22 cellular contexts compared by ENCODE assay signal in genomic region chr12:130705174-130705880, GRCh38. TPM values are rescaled to one million over a fixed set of nuclear protein-coding genes. Genes with fewer than 3 reads are reported as not detected.
A peak's percentile ranks its signal among the peaks of the same experiment; 100 is the strongest.
DNase-seq lines count a peak whose midpoint lies in the region; ATAC-seq and TF ChIP-seq lines count a peak whose summit lies in the region.
"Had no signal": no experiment of that assay in that cellular context is flagged by ENCODE, and none has a peak within 500 bp of the region (broad histone marks: within the 10 kb centered on the region; RNA-seq: fewer than 3 reads in every experiment).

No MANE protein-coding gene starts in this region.

- H2BK5ac ChIP-seq in H9 (ENCODE audit: insufficient read length, low read length) = no peak overlapping the region

- no peak overlapping the region for H2BK20ac ChIP-seq in H9 (ENCODE audit: low read depth, low read length, poor library complexity, severe bottlenecking)

- DNase-seq in H9 = peak; percentile 34
- DNase-seq in ecto neural progenitor cell (ENCODE audit: low spot score) = peak; percentile 44
- peak; percentile 80 for DNase-seq in mesenteric fat pad (ENCODE audit: low spot score)
- peak; percentile 58 for DNase-seq in posterior vena cava (ENCODE audit: low spot score)
- no peak for DNase-seq in ureter (ENCODE audit: low spot score)
- no peak for DNase-seq in T-helper 17 cell
- DNase-seq: Calu3; CD8-positive, alpha-beta memory T cell; DMS153; HFFc6; Kasumi-1; NCI-H1417; NCI-H1694 treated with DMSO at 0.1 percent for 48 hours; NCI-H2081 treated with DMSO at 0.1 percent for 48 hours; NCI-H2171 treated with DMSO at 0.1 percent for 48 hours; NCI-H524 treated with DMSO at 0.1 percent for 48 hours; NCI-H82; OCI-M1 had no signal

- no peak for ATAC-seq in T-helper 17 cell
- no peak for ATAC-seq in GM21825 (IDR thresholded peaks at IDR 0.05; ENCODE audit: unreplicated experiment)
- ATAC-seq: Right ventricle myocardium inferior had no signal

- peak overlapping the region; percentile 34; the same call in 1 of the 2 replicates for H3K14ac ChIP-seq in H9 (ENCODE audit: insufficient read depth, low read length)

- no peak overlapping the region for H4K91ac ChIP-seq in H9 (ENCODE audit: insufficient read length, low read depth, low read length)

- no peak overlapping the region for H2AK5ac ChIP-seq in H9 (ENCODE audit: insufficient read length, low read length)

- no peak overlapping the region for H3K4me2 ChIP-seq in H9 (ENCODE audit: insufficient read depth, insufficient read length, low read length)

- H3K9me3 ChIP-seq in H9 (ENCODE audit: control insufficient read depth, low read depth, low read length) (no peaks in the 10 kb centered on the region), T-helper 17 cell (ENCODE audit: control insufficient read depth, low read length, poor library complexity, severe bottlenecking) (no peaks in the 10 kb centered on the region)
- H3K9me3 ChIP-seq: SJSA1 had no signal

- no peak overlapping the region for H3K27ac ChIP-seq in H9 (ENCODE audit: insufficient read length, low read depth, low read length)
- H3K27ac ChIP-seq: SJSA1 had no signal

- no peak overlapping the region for H3K56ac ChIP-seq in H9 (ENCODE audit: insufficient read length, low read depth, low read length)

- intact Hi-C loops in posterior vena cava (cut with DNase I) = no loop called here

- H3K27me3 ChIP-seq in H9 (ENCODE audit: insufficient read depth, low read length) = no peaks in the 10 kb centered on the region
- H3K27me3 ChIP-seq: SJSA1 had no signal

- no peak overlapping the region for H2BK15ac ChIP-seq in H9 (ENCODE audit: low read depth, low read length)

- H3K79me1 ChIP-seq in H9 (ENCODE audit: insufficient read depth, low read depth, low read length, poor library complexity, severe bottlenecking) = no peaks in the 10 kb centered on the region

- no peak overlapping the region for H2BK12ac ChIP-seq in H9 (ENCODE audit: insufficient read length, low read depth, low read length)

- H3K27ac Mint-ChIP-seq in H9 (no peak overlapping the region), T-helper 17 cell (no peak overlapping the region)
- H3K27ac Mint-ChIP-seq: HFFc6 had no signal

- H3K9ac ChIP-seq in H9 (ENCODE audit: extremely low read depth, insufficient read length, low read length) = no peak overlapping the region

- no peak for TF ChIP-seq CTCF in H9 (conservative IDR thresholded peaks at IDR 0.05)

- no peaks in the 10 kb centered on the region for H4K20me1 ChIP-seq in H9 (ENCODE audit: control insufficient read depth, insufficient read depth, insufficient read length)

- peaks cover 0 to 1% of the 10 kb centered on the region in 2 experiments; a peak in 2 of 5 replicates for H3K9me3 Mint-ChIP-seq in H9

- no peaks in the 10 kb centered on the region for H3K23me2 ChIP-seq in H9 (ENCODE audit: insufficient read length, low read depth, low read length, poor library complexity, severe bottlenecking)

- H3K27me3 Mint-ChIP-seq in H9 (ENCODE audit: low read depth) (peaks cover 37% of the 10 kb centered on the region), T-helper 17 cell (peaks cover 36% of the 10 kb centered on the region)

- H3T11ph ChIP-seq in H9 (ENCODE audit: low read length) = no peak overlapping the region

- H2BK120ac ChIP-seq in H9 (ENCODE audit: low read depth, low read length, poor library complexity, severe bottlenecking) = no peak overlapping the region

- no peak overlapping the region for H3K18ac ChIP-seq in H9 (ENCODE audit: insufficient read length, low read depth, low read length)

- no peak overlapping the region for H4K5ac ChIP-seq in H9 (ENCODE audit: insufficient read length, low read depth, low read length)

- no peak overlapping the region for H3K4ac ChIP-seq in H9 (ENCODE audit: low read depth, low read length)

- H3K4me1 Mint-ChIP-seq in H9 (peaks cover 7 to 21% of the 10 kb centered on the region in 2 experiments), T-helper 17 cell (no peaks in the 10 kb centered on the region)
- H3K4me1 Mint-ChIP-seq: CD8-positive, alpha-beta memory T cell had no signal

- H3K79me2 ChIP-seq in H9 (ENCODE audit: insufficient read depth, low read length) = no peaks in the 10 kb centered on the region

- H3K36me3 Mint-ChIP-seq in H9 (ENCODE audit: insufficient read depth in 1 of 3, low read depth in 3 of 3) (no peaks in the 10 kb centered on the region), T-helper 17 cell (ENCODE audit: low read depth) (no peaks in the 10 kb centered on the region)
- H3K36me3 Mint-ChIP-seq: CD8-positive, alpha-beta memory T cell had no signal

- no peak overlapping the region for H4K8ac ChIP-seq in H9 (replicated peaks; ENCODE audit: insufficient read length, low read depth, low read length)

- H3K4me1 ChIP-seq in H9 (ENCODE audit: insufficient read depth, low read length) = no peaks in the 10 kb centered on the region
- H3K4me1 ChIP-seq: SJSA1 had no signal

- no peak overlapping the region for H2AFZ ChIP-seq in H9 (ENCODE audit: low read length)

- H3K4me3 Mint-ChIP-seq in H9 = no peak overlapping the region; a peak in 1 of 5 replicates
- H3K4me3 Mint-ChIP-seq in T-helper 17 cell = no peak overlapping the region
- H3K4me3 Mint-ChIP-seq: CD8-positive, alpha-beta memory T cell; HFFc6 had no signal

- no CpG with 5 or more reads among the region's 24 CpGs for WGBS in H9 (ENCODE audit: extremely low coverage, insufficient read length, low lambda C conversion rate)

- H3K23ac ChIP-seq in H9 (ENCODE audit: insufficient read length, low read depth, low read length) = no peak overlapping the region

RNA-seq across cellular contexts. Expression of gene RIMBP2, which starts 10.8 kb away (rescaled TPM):
- 0.70 TPM in 2 replicates for total RNA-seq in H9 (2021)
- total RNA-seq in mesenteric fat pad = 1.1 TPM
- 1 to 10 TPM; 1.3 to 1.7 TPM for total RNA-seq in posterior vena cava
- total RNA-seq in ureter = 0.57 TPM
- not detected for total RNA-seq in T-helper 17 cell
- total RNA-seq: CD8-positive, alpha-beta memory T cell; HFFc6; MCF 10A; Right ventricle myocardium inferior had no signal

Comparison
In these comparisons a context has a peak if more than half of its experiments do, and no peak if none do; other contexts are left out.
1. DNase-seq: peak in H9 (single experiment), ecto neural progenitor cell (single experiment), mesenteric fat pad (single experiment) and posterior vena cava (single experiment); none in ureter (single experiment) and T-helper 17 cell (0 of 3).